Comparison of ENCODE assay signal across 20 cellular contexts in genomic region chr11:44835326-44835725, GRCh38.
"Had no signal": no experiment of that assay in that cellular context is flagged by ENCODE, and none has a peak within 500 bp of the region (broad histone marks: within the 10 kb centered on the region; RNA-seq: fewer than 3 reads in every experiment).

No MANE protein-coding gene starts in this region.

- H3K9me3 ChIP-seq: adrenal gland, thoracic aorta had no signal

- H3K27me3 Mint-ChIP-seq: activated naive CD4-positive, alpha-beta T cell treated with anti-CD3 and anti-CD28 coated beads, Interleukin-2, amount 50 U/mL, for 24 hours had no signal

- H3K27me3 ChIP-seq: adrenal gland, cardiac muscle cell had no signal

- H3K27ac ChIP-seq: cardiac muscle cell, thoracic aorta had no signal

- FAIRE-seq: TTC549 had no signal

- H3K9me3 Mint-ChIP-seq: activated naive CD4-positive, alpha-beta T cell treated with anti-CD3 and anti-CD28 coated beads, Interleukin-2, amount 50 U/mL, for 24 hours had no signal

- H3K27ac Mint-ChIP-seq: activated CD8-positive, alpha-beta T cell treated with anti-CD3 and anti-CD28 coated beads, Interleukin-2, amount 10 ng/mL, durations not matched to agents 7 days and 5 days; activated naive CD4-positive, alpha-beta T cell treated with anti-CD3 and anti-CD28 coated beads, Interleukin-2, amount 50 U/mL, for 24 hours had no signal

- H3K4me3 ChIP-seq: adrenal gland, cardiac muscle cell, dorsolateral prefrontal cortex, thoracic aorta had no signal

- DNase-seq: activated CD4-positive, alpha-beta T cell treated with anti-CD3 and anti-CD28 coated beads for 48 hours; activated CD8-positive, alpha-beta memory T cell treated with anti-CD3 and anti-CD28 coated beads, Interleukin-2, amount 50 U/mL, for 4 hours; activated CD8-positive, alpha-beta T cell treated with anti-CD3 and anti-CD28 coated beads, Interleukin-2, amount 10 ng/mL, durations not matched to agents 7 days and 5 days; activated effector memory CD4-positive, alpha-beta T cell treated with anti-CD3 and anti-CD28 coated beads, Interleukin-2, amount 50 U/mL, for 16 hours; activated T-cell treated with anti-CD3 and anti-CD28 coated beads, Interleukin-2, amount 50 U/mL, for 48 hours; adrenal gland; dorsolateral prefrontal cortex; hypothalamus; mesendoderm; posterior cingulate gyrus; right cardiac atrium; stimulated activated naive CD8-positive, alpha-beta T cell treated with anti-CD3 and anti-CD28 coated beads, Interleukin-15, amount 100 ng/mL, for 72 hours; T-helper 2 cell had no signal

- H3K36me3 ChIP-seq: adrenal gland, cardiac muscle cell, thoracic aorta had no signal

- ATAC-seq: activated CD8-positive, alpha-beta T cell treated with anti-CD3 and anti-CD28 coated beads, Interleukin-2, amount 10 ng/mL, durations not matched to agents 7 days and 5 days; esophagus mucosa; stimulated activated naive CD8-positive, alpha-beta T cell treated with anti-CD3 and anti-CD28 coated beads, Interleukin-15, amount 100 ng/mL, for 72 hours; WTC11 had no signal

- H3K4me3 Mint-ChIP-seq: activated CD8-positive, alpha-beta T cell treated with anti-CD3 and anti-CD28 coated beads, Interleukin-2, amount 10 ng/mL, durations not matched to agents 7 days and 5 days; activated naive CD4-positive, alpha-beta T cell treated with anti-CD3 and anti-CD28 coated beads, Interleukin-2, amount 50 U/mL, for 24 hours; endodermal cell; stimulated activated naive CD8-positive, alpha-beta T cell treated with anti-CD3 and anti-CD28 coated beads, Interleukin-15, amount 100 ng/mL, for 72 hours had no signal

- H3K4me1 Mint-ChIP-seq: stimulated activated naive CD8-positive, alpha-beta T cell treated with anti-CD3 and anti-CD28 coated beads, Interleukin-15, amount 100 ng/mL, for 72 hours had no signal
